Comparison of ENCODE assay signal across 13 cellular contexts in genomic region chr5:172002840-172003512, GRCh38. TPM values are rescaled to one million over a fixed set of nuclear protein-coding genes. Genes with fewer than 3 reads are reported as not detected.
DNase-seq lines count a peak whose midpoint lies in the region; ATAC-seq and TF ChIP-seq lines count a peak whose summit lies in the region.
"Had no signal": no experiment of that assay in that cellular context is flagged by ENCODE, and none has a peak within 500 bp of the region (broad histone marks: within the 10 kb centered on the region; RNA-seq: fewer than 3 reads in every experiment).

No MANE protein-coding gene starts in this region.

- no peaks in the 10 kb centered on the region for H3K9me3 ChIP-seq in fibroblast of lung (ENCODE audit: control insufficient read depth, insufficient read depth, low read depth, low read length)
- no peaks in the 10 kb centered on the region for H3K9me3 ChIP-seq in thoracic aorta

- peak overlapping the region; percentile 79 for H3K4me3 Mint-ChIP-seq in activated naive CD4-positive, alpha-beta T cell treated with anti-CD3 and anti-CD28 coated beads, Interleukin-2, amount 50 U/mL, for 24 hours
- H3K4me3 Mint-ChIP-seq in activated naive CD4-positive, alpha-beta T cell treated with anti-CD3 and anti-CD28 coated beads, Interleukin-2, amount 10 ng/mL, durations not matched to agents 7 days and 5 days: no peak overlapping the region
- peak overlapping the region in 1 of 10 donors; percentile 6 for H3K4me3 Mint-ChIP-seq in naive thymus-derived CD8-positive, alpha-beta T cell
- H3K4me3 Mint-ChIP-seq: activated CD8-positive, alpha-beta memory T cell treated with anti-CD3 and anti-CD28 coated beads, Interleukin-2, amount 10 ng/mL, durations not matched to agents 7 days and 5 days had no signal

- POLR2A ChIA-PET in naive thymus-derived CD8-positive, alpha-beta T cell (lab: Charles Lee): no interaction called here

- ATAC-seq in SK-N-SH treated with all-trans-retinoic acid at 6 μM for 48 hours (no peak), thoracic aorta (ENCODE audit: insufficient number of reproducible peaks, low FRiP score, low read depth) (no peak), HG02852 (IDR thresholded peaks at IDR 0.05; ENCODE audit: unreplicated experiment) (no peak)
- no peak for ATAC-seq in naive thymus-derived CD8-positive, alpha-beta T cell
- ATAC-seq: activated CD8-positive, alpha-beta memory T cell treated with anti-CD3 and anti-CD28 coated beads, Interleukin-2, amount 10 ng/mL, durations not matched to agents 7 days and 5 days had no signal

- no peaks in the 10 kb centered on the region for H3K9me3 Mint-ChIP-seq in activated naive CD4-positive, alpha-beta T cell treated with anti-CD3 and anti-CD28 coated beads, Interleukin-2, amount 50 U/mL, for 24 hours
- no peaks in the 10 kb centered on the region for H3K9me3 Mint-ChIP-seq in activated naive CD4-positive, alpha-beta T cell treated with anti-CD3 and anti-CD28 coated beads, Interleukin-2, amount 10 ng/mL, durations not matched to agents 7 days and 5 days
- no peaks in the 10 kb centered on the region for H3K9me3 Mint-ChIP-seq in naive thymus-derived CD8-positive, alpha-beta T cell

- no peaks in the 10 kb centered on the region for H3K27me3 Mint-ChIP-seq in activated naive CD4-positive, alpha-beta T cell treated with anti-CD3 and anti-CD28 coated beads, Interleukin-2, amount 50 U/mL, for 24 hours
- no peaks in the 10 kb centered on the region for H3K27me3 Mint-ChIP-seq in activated naive CD4-positive, alpha-beta T cell treated with anti-CD3 and anti-CD28 coated beads, Interleukin-2, amount 10 ng/mL, durations not matched to agents 7 days and 5 days
- H3K27me3 Mint-ChIP-seq in naive thymus-derived CD8-positive, alpha-beta T cell: no peaks in the 10 kb centered on the region
- H3K27me3 Mint-ChIP-seq: activated CD8-positive, alpha-beta memory T cell treated with anti-CD3 and anti-CD28 coated beads, Interleukin-2, amount 10 ng/mL, durations not matched to agents 7 days and 5 days had no signal

- H3K36me3 Mint-ChIP-seq in activated naive CD4-positive, alpha-beta T cell treated with anti-CD3 and anti-CD28 coated beads, Interleukin-2, amount 50 U/mL, for 24 hours: peaks cover 10% of the 10 kb centered on the region
- H3K36me3 Mint-ChIP-seq in activated naive CD4-positive, alpha-beta T cell treated with anti-CD3 and anti-CD28 coated beads, Interleukin-2, amount 10 ng/mL, durations not matched to agents 7 days and 5 days: peaks cover 13% of the 10 kb centered on the region
- peaks cover 0 to under 1% (median 0%) of the 10 kb centered on the region in 3 donors for H3K36me3 Mint-ChIP-seq in naive thymus-derived CD8-positive, alpha-beta T cell

- TF ChIP-seq CTCF in fibroblast of lung (conservative IDR thresholded peaks at IDR 0.05 in 1 of 2, IDR thresholded peaks at IDR 0.05 in 1 of 2; ENCODE audit: low read depth in 1 of 2, low read length in 2 of 2): no peak
- TF ChIP-seq CTCF in thoracic aorta (IDR thresholded peaks at IDR 0.05): no peak

- DNase-seq in activated naive CD4-positive, alpha-beta T cell treated with anti-CD3 and anti-CD28 coated beads, Interleukin-2, amount 10 ng/mL, durations not matched to agents 7 days and 5 days: no peak
- DNase-seq in fibroblast of lung (ENCODE audit: low read depth in 2 of 2): no peak
- no peak for DNase-seq in thoracic aorta (ENCODE audit: low spot score)
- no peak for DNase-seq in naive thymus-derived CD8-positive, alpha-beta T cell
- DNase-seq in hippocampal formation (lab: John Stamatoyannopoulos, UW): no peak
- DNase-seq: activated CD8-positive, alpha-beta memory T cell treated with anti-CD3 and anti-CD28 coated beads, Interleukin-2, amount 10 ng/mL, durations not matched to agents 7 days and 5 days; cortex of kidney; NCI-H1694; nucleus accumbens had no signal

- H3K4me3 ChIP-seq in fibroblast of lung (replicated peaks in 1 of 4; ENCODE audit: control extremely low read depth in 1 of 4, insufficient read depth in 1 of 4, low read depth in 3 of 4, low read length in 4 of 4): peak overlapping the region in 1 of 4 experiments; percentile 69
- peak overlapping the region; percentile 99 for H3K4me3 ChIP-seq in thoracic aorta

- H3K27ac ChIP-seq in fibroblast of lung (ENCODE audit: insufficient read depth, low read length) (no peak overlapping the region), thoracic aorta (peak overlapping the region; percentile 56 to 60)
- H3K27ac ChIP-seq: RWPE1 had no signal

- H3K27me3 ChIP-seq in fibroblast of lung (ENCODE audit: control insufficient read depth, insufficient read depth, low read length) (no peaks in the 10 kb centered on the region), thoracic aorta (replicated peaks; ENCODE audit: insufficient read depth) (no peaks in the 10 kb centered on the region)

- H3K27ac Mint-ChIP-seq in activated naive CD4-positive, alpha-beta T cell treated with anti-CD3 and anti-CD28 coated beads, Interleukin-2, amount 50 U/mL, for 24 hours: peak overlapping the region; percentile 35
- no peak overlapping the region for H3K27ac Mint-ChIP-seq in activated naive CD4-positive, alpha-beta T cell treated with anti-CD3 and anti-CD28 coated beads, Interleukin-2, amount 10 ng/mL, durations not matched to agents 7 days and 5 days
- H3K27ac Mint-ChIP-seq in naive thymus-derived CD8-positive, alpha-beta T cell: peak overlapping the region in 4 of 10 donors; percentile 3 to 66 (median 26)
- H3K27ac Mint-ChIP-seq: activated CD8-positive, alpha-beta memory T cell treated with anti-CD3 and anti-CD28 coated beads, Interleukin-2, amount 10 ng/mL, durations not matched to agents 7 days and 5 days had no signal

- peak overlapping the region; percentile 85 for H3K4me2 ChIP-seq in fibroblast of lung (ENCODE audit: extremely low read depth, insufficient read depth, low read length)

- no peak overlapping the region for H2AFZ ChIP-seq in fibroblast of lung (ENCODE audit: low read length)

- H4K20me1 ChIP-seq in fibroblast of lung (ENCODE audit: control insufficient read depth, extremely low read depth, insufficient read depth, low read length): peaks cover 5% of the 10 kb centered on the region

- H3K9ac ChIP-seq in fibroblast of lung (ENCODE audit: insufficient read depth, low read length): no peak overlapping the region

- peaks cover 87% of the 10 kb centered on the region for H3K79me2 ChIP-seq in fibroblast of lung (ENCODE audit: control insufficient read depth, insufficient read depth, low read length)

- peaks cover 3% of the 10 kb centered on the region for H3K4me1 ChIP-seq in fibroblast of lung (ENCODE audit: control insufficient read depth, extremely low read depth, insufficient read depth, low read length)
- peaks cover 44 to 72% of the 10 kb centered on the region in 2 donors for H3K4me1 ChIP-seq in thoracic aorta (ENCODE audit: control insufficient read depth in 1 of 2, low read depth in 2 of 2)

- CTCF ChIA-PET in activated naive CD4-positive, alpha-beta T cell treated with anti-CD3 and anti-CD28 coated beads, Interleukin-2, amount 10 ng/mL, durations not matched to agents 7 days and 5 days (lab: Charles Lee): interaction anchor here (1.1 kb wide), 1 partner anchor 91 kb away, joined by 5 read pairs; no protein-coding TSS in a partner anchor

- H3K36me3 ChIP-seq in fibroblast of lung (ENCODE audit: control insufficient read depth, insufficient read depth, low read length): peaks cover 2% of the 10 kb centered on the region
- H3K36me3 ChIP-seq in thoracic aorta: no peaks in the 10 kb centered on the region

- peaks cover 80% of the 10 kb centered on the region for H3K4me1 Mint-ChIP-seq in activated naive CD4-positive, alpha-beta T cell treated with anti-CD3 and anti-CD28 coated beads, Interleukin-2, amount 50 U/mL, for 24 hours
- peaks cover 52% of the 10 kb centered on the region for H3K4me1 Mint-ChIP-seq in activated naive CD4-positive, alpha-beta T cell treated with anti-CD3 and anti-CD28 coated beads, Interleukin-2, amount 10 ng/mL, durations not matched to agents 7 days and 5 days
- peaks cover 48 to 80% (median 75%) of the 10 kb centered on the region in 4 donors for H3K4me1 Mint-ChIP-seq in naive thymus-derived CD8-positive, alpha-beta T cell

TF ChIP-seq in SK-N-SH treated with all-trans-retinoic acid at 6 μM for 48 hours, 23 proteins besides CTCF, POLR2A, EP300 and RAD21:
- TF ChIP-seq ISL1 (CRISPR knock-in tag; IDR thresholded peaks at IDR 0.05) (peak; percentile 29; the same call in 1 of the 2 replicates), ZFP30 (CRISPR knock-in tag; IDR thresholded peaks at IDR 0.05) (no peak)

RNA-seq across cellular contexts. Expression of gene FBXW11, which starts 3.5 kb away (rescaled TPM):
- total RNA-seq in fibroblast of lung (96.3 and 113 TPM in 2 replicates), thoracic aorta (10 to 100 TPM; 77.8 to 91.2 TPM)
- polyA plus RNA-seq in fibroblast of lung: 42.7 and 52.6 TPM in 2 replicates
- polyA plus RNA-seq in fibroblast of lung (2012): 32.8 and 33.3 TPM in 2 replicates
- 109 and 130 TPM in 2 replicates for polyA minus RNA-seq in fibroblast of lung (ENCODE audit: low replicate concordance)
- 10 to 100 TPM; 36.9 to 39.5 TPM for total RNA-seq in naive thymus-derived CD8-positive, alpha-beta T cell
- polyA plus RNA-seq in naive thymus-derived CD8-positive, alpha-beta T cell: 10 to 100 TPM; 13.5 to 18.3 (median 16.2) TPM
